ENCODE assay signal across 8 cellular contexts in the genomic region with DNA sequence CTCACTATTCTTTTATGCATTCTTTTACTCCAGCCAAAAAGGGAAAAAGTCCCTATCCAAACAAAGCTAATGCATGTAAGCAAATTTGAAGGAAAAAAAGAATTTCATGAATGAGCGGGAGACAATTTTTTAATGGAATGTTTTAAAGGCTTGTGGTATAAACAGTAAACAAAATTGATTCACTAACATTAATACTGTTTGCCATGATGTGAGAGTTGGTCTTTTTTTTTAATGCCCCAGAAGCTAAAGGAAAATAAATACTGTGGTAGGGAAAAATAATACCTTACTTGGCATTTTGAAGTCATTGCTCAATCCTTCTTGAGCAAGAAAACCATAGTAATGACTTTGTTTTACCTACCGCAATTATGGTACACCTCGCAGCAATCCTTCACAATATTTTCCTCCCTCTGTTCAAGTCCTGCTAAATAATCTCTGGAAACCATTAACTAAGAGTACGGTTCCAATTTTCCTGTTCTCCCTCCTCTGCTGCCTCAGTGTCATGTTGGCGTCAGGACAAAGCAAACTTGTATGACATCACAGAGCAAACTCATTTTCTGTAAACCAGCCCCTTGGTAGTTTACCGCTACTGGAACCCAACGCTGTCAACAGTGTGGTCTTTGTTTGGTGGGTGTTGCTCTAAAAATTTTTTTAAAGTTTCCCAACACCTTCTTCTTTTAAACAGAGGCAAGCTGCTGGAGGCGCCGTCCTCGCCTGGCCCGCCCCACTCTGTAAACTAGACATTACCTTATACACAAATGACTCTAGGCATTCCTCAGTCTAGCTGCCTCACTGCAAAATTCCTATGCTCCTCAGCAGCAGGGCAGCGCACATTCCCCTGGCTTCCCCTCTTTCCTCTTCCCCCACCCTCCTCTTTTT.
DNase-seq lines count a peak whose midpoint lies in the region; ATAC-seq and TF ChIP-seq lines count a peak whose summit lies in the region.

No MANE protein-coding gene starts in this region.

- 0 out of 2 replicates have a peak overlapping the region, but pooled peaks have one; percentile 12 for H2AFZ ChIP-seq in MM.1S (ENCODE audit: low read length)

- TF ChIP-seq EP300 in suprapubic skin (IDR thresholded peaks at IDR 0.05) = no peak

- H3K4me3 ChIP-seq in BJ (ENCODE audit: low read depth, low read length) (peak overlapping the region; percentile 1; the same call in 1 of the 2 replicates), MM.1S (ENCODE audit: low read length) (peak overlapping the region; percentile 26; the same call in 1 of the 2 replicates), brain microvascular endothelial cell (ENCODE audit: low read depth, low read length) (peak overlapping the region; percentile 26), kidney epithelial cell (ENCODE audit: low read depth, low read length) (peak overlapping the region; percentile 2), suprapubic skin (peak overlapping the region; percentile 22)

- no peaks in the 10 kb centered on the region for H3K36me3 ChIP-seq in BJ (ENCODE audit: control insufficient read depth, insufficient read depth, low read length)
- no peaks in the 10 kb centered on the region for H3K36me3 ChIP-seq in MM.1S (replicated peaks; ENCODE audit: insufficient read depth, low read length)
- H3K36me3 ChIP-seq in brain microvascular endothelial cell (replicated peaks) = no peaks in the 10 kb centered on the region
- no peaks in the 10 kb centered on the region for H3K36me3 ChIP-seq in kidney epithelial cell (ENCODE audit: control insufficient read depth, insufficient read depth, low read length)
- H3K36me3 ChIP-seq in suprapubic skin = no peaks in the 10 kb centered on the region

- WGBS in suprapubic skin = 18% methylated on average over 12 of the region's 12 CpGs

- no peak for ATAC-seq in GM18907 (IDR thresholded peaks at IDR 0.05; ENCODE audit: unreplicated experiment)
- no peak for ATAC-seq in HG03039 (IDR thresholded peaks at IDR 0.05; ENCODE audit: unreplicated experiment)

- H3K4me2 ChIP-seq in MM.1S (ENCODE audit: low read depth, low read length) = peak overlapping the region; percentile 69

- H3K27me3 ChIP-seq in BJ (ENCODE audit: control insufficient read depth, insufficient read depth, low read length) (0 out of 2 replicates have a peak, but pooled peaks cover 2% of the 10 kb centered on the region), MM.1S (replicated peaks; ENCODE audit: insufficient read depth, low read length) (no peaks in the 10 kb centered on the region), brain microvascular endothelial cell (replicated peaks) (no peaks in the 10 kb centered on the region), kidney epithelial cell (ENCODE audit: control insufficient read depth, insufficient read depth, low read length) (no peaks in the 10 kb centered on the region), suprapubic skin (no peaks in the 10 kb centered on the region)

- H3K79me2 ChIP-seq in MM.1S (ENCODE audit: low read length) = peaks cover 14% of the 10 kb centered on the region; the same call in 1 of the 2 replicates

- in situ Hi-C loops in brain microvascular endothelial cell (cut with HindIII; ENCODE audit: low pct_ligation_motif_present, low sequenced_read_pairs) = no loop called here

- H3K9me2 ChIP-seq in MM.1S (replicated peaks; ENCODE audit: insufficient read depth, low read length) = no peaks in the 10 kb centered on the region

- H3K4me1 ChIP-seq in MM.1S (ENCODE audit: low read length) (peaks cover 52% of the 10 kb centered on the region), suprapubic skin (peaks cover 50% of the 10 kb centered on the region)

- POLR2A ChIA-PET in BJ (lab: Charles Lee) = no interaction called here

- TF ChIP-seq CTCF in BJ (IDR thresholded peaks at IDR 0.05; ENCODE audit: insufficient read depth, low read depth, low read length) (no peak), MM.1S (IDR thresholded peaks at IDR 0.05; ENCODE audit: low read length) (no peak), brain microvascular endothelial cell (IDR thresholded peaks at IDR 0.05; ENCODE audit: low read depth, low read length, missing control alignments) (no peak), kidney epithelial cell (IDR thresholded peaks at IDR 0.05; ENCODE audit: insufficient read depth, low read length, poor library complexity, severe bottlenecking) (no peak), suprapubic skin (IDR thresholded peaks at IDR 0.05) (no peak)

- TF ChIP-seq POLR2A in suprapubic skin (IDR thresholded peaks at IDR 0.05) = no peak

- H3F3A ChIP-seq in MM.1S (ENCODE audit: insufficient read depth, low read length) = peaks cover 26% of the 10 kb centered on the region

- H3K9me3 ChIP-seq in MM.1S (replicated peaks; ENCODE audit: insufficient read depth, low read length) = no peaks in the 10 kb centered on the region
- H3K9me3 ChIP-seq in suprapubic skin = no peaks in the 10 kb centered on the region

- H3K27ac ChIP-seq in MM.1S (ENCODE audit: low read length) = peak overlapping the region; percentile 84
- peak overlapping the region; percentile 92 for H3K27ac ChIP-seq in brain microvascular endothelial cell
- H3K27ac ChIP-seq in suprapubic skin = peak overlapping the region; percentile 89

- peak; percentile 34 for DNase-seq in BJ (ENCODE audit: low read depth)
- no peak for DNase-seq in MM.1S
- DNase-seq in brain microvascular endothelial cell = no peak
- DNase-seq in kidney epithelial cell (ENCODE audit: low read depth) = peak; percentile 56
- no peak for DNase-seq in suprapubic skin (ENCODE audit: low spot score in 2 of 2)
- DNase-seq in COR-L47 (lab: John Stamatoyannopoulos, UW) = no peak

- peak overlapping the region; percentile 60 for H3K9ac ChIP-seq in MM.1S (ENCODE audit: low read length)

- CTCF ChIA-PET in BJ (lab: Yijun Ruan, JAX) = interaction anchor here (0.7 to 1.4 kb wide), 4 partner anchors 17 to 265 kb away, joined by 3 to 4 read pairs (median 3); no protein-coding TSS in a partner anchor

- H4K20me1 ChIP-seq in MM.1S (ENCODE audit: insufficient read depth, low read length) = no peaks in the 10 kb centered on the region

Comparison
In these comparisons a context has a peak if more than half of its experiments do, and no peak if none do; other contexts are left out.
1. DNase-seq: peak in BJ (single experiment) and kidney epithelial cell (single experiment); none in MM.1S (single experiment), brain microvascular endothelial cell (single experiment), suprapubic skin (0 of 2) and COR-L47 (single experiment).
2. Peak in every context shown above with its lines, with median percentiles within 50 percentile points of each other: H3K4me3 ChIP-seq and H3K27ac ChIP-seq.